1 cellular context compared by ENCODE assay signal in the genomic region with DNA sequence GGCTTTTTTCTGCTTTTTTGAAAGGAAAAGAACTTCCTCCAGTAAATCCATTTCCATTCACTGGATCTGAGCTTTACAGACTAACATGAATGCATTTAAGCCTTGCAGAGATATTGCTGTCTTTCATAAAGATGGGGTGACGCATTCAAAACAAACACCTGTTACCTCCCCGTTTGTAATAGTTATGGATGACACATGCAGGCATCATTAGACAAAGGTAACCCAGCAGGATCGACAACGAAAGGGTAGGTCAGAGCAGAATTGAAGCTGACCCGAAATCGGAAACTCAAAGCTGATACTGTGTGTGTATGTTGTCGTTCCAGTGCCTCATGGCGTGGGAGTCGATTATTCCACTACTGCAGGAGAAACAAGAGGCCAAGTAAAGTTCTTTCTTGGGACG.
TF ChIP-seq lines count a peak whose summit lies in the region.

No MANE protein-coding gene starts in this region.

TF ChIP-seq in GM23338, 12 proteins besides CTCF, POLR2A, EP300 and RAD21:
- TF ChIP-seq EZH2 (IDR thresholded peaks at IDR 0.05; ENCODE audit: low read depth, unreplicated experiment) (no peak), CREB1 (CRISPR knock-in tag; IDR thresholded peaks at IDR 0.05; ENCODE audit: low read depth) (no peak), EZH2phosphoT487 (IDR thresholded peaks at IDR 0.05; ENCODE audit: unreplicated experiment) (no peak)
